In genomic region chr2:65056215-65056989, GRCh38 we compare ENCODE assay signal across 8 cellular contexts. TPM values are rescaled to one million over a fixed set of nuclear protein-coding genes. Genes with fewer than 3 reads are reported as not detected.
DNase-seq lines count a peak whose midpoint lies in the region; ATAC-seq and TF ChIP-seq lines count a peak whose summit lies in the region.

A gene with protein sequence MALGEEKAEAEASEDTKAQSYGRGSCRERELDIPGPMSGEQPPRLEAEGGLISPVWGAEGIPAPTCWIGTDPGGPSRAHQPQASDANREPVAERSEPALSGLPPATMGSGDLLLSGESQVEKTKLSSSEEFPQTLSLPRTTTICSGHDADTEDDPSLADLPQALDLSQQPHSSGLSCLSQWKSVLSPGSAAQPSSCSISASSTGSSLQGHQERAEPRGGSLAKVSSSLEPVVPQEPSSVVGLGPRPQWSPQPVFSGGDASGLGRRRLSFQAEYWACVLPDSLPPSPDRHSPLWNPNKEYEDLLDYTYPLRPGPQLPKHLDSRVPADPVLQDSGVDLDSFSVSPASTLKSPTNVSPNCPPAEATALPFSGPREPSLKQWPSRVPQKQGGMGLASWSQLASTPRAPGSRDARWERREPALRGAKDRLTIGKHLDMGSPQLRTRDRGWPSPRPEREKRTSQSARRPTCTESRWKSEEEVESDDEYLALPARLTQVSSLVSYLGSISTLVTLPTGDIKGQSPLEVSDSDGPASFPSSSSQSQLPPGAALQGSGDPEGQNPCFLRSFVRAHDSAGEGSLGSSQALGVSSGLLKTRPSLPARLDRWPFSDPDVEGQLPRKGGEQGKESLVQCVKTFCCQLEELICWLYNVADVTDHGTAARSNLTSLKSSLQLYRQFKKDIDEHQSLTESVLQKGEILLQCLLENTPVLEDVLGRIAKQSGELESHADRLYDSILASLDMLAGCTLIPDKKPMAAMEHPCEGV (plus strand): TSS chr2:65056416. CDS start chr2:65069445, 13,029 bp downstream.

- ATAC-seq in GM19395 (IDR thresholded peaks at IDR 0.05; ENCODE audit: unreplicated experiment) (peak; percentile 86), HG03558 (IDR thresholded peaks at IDR 0.05; ENCODE audit: extremely low read depth, unreplicated experiment) (peak; percentile 67), left lobe of liver (peak; percentile 97)

- DNase-seq in CD14-positive monocyte (ENCODE audit: low spot score) (peak; percentile 96), NCI-H748 (lab: John Stamatoyannopoulos, UW; ENCODE audit: unreplicated experiment) (peak; percentile 95), left lobe of liver (ENCODE audit: low spot score) (peak; percentile 98)
- DNase-seq in activated CD4-positive, alpha-beta T cell treated with anti-CD3 and anti-CD28 coated beads, Interleukin-2, amount 50 U/mL, for 24 hours (ENCODE audit: low read depth in 1 of 2, low spot score in 1 of 2) = peak; percentile 88 to 95
- peak; percentile 96 to 97 for DNase-seq in stimulated activated CD4-positive, alpha-beta T cell treated with anti-CD3 and anti-CD28 coated beads, Interleukin-2, amount 100 ng/mL, for 24 hours

- H3K27me3 Mint-ChIP-seq in CD14-positive monocyte (ENCODE audit: low read depth in 3 of 3) = peaks cover 0 to 2% (median 1%) of the 10 kb centered on the region in 3 donors
- no peaks in the 10 kb centered on the region for H3K27me3 Mint-ChIP-seq in dendritic cell treated with granulocyte-macrophage colony-stimulating factor and Interleukin-4, amounts not matched to agents 40 ng/mL and 50 ng/mL, for 4 days

- H3K4me1 Mint-ChIP-seq in CD14-positive monocyte = peaks cover 60% of the 10 kb centered on the region
- peaks cover 61% of the 10 kb centered on the region for H3K4me1 Mint-ChIP-seq in dendritic cell treated with granulocyte-macrophage colony-stimulating factor and Interleukin-4, amounts not matched to agents 40 ng/mL and 50 ng/mL, for 4 days (ENCODE audit: low read depth)

- peaks cover 0 to 4% of the 10 kb centered on the region in 2 donors for H3K36me3 Mint-ChIP-seq in CD14-positive monocyte
- peaks cover 27% of the 10 kb centered on the region for H3K36me3 Mint-ChIP-seq in dendritic cell treated with granulocyte-macrophage colony-stimulating factor and Interleukin-4, amounts not matched to agents 40 ng/mL and 50 ng/mL, for 4 days (ENCODE audit: low read depth)

- no peak for TF ChIP-seq CTCF in CD14-positive monocyte (IDR thresholded peaks at IDR 0.05)

- peak within 1 kb of the TSS; percentile 97 to 99 for H3K4me3 Mint-ChIP-seq in CD14-positive monocyte
- peak within 1 kb of the TSS; percentile 96 for H3K4me3 Mint-ChIP-seq in dendritic cell treated with granulocyte-macrophage colony-stimulating factor and Interleukin-4, amounts not matched to agents 40 ng/mL and 50 ng/mL, for 4 days

- peaks cover 0 to 2% (median 0%) of the 10 kb centered on the region in 7 donors for H3K9me3 Mint-ChIP-seq in CD14-positive monocyte
- H3K9me3 Mint-ChIP-seq in dendritic cell treated with granulocyte-macrophage colony-stimulating factor and Interleukin-4, amounts not matched to agents 40 ng/mL and 50 ng/mL, for 4 days = no peaks in the 10 kb centered on the region

- intact Hi-C loops in CD14-positive monocyte (cut with micrococcal nuclease) = no loop called here
- intact Hi-C loops in dendritic cell treated with granulocyte-macrophage colony-stimulating factor and Interleukin-4, amounts not matched to agents 40 ng/mL and 50 ng/mL, for 4 days (cut with micrococcal nuclease) = loop anchor here (2.0 kb wide), 1 partner anchor 74 kb away; the partner anchor contains the start of gene RAB1A

- peak within 1 kb of the TSS; percentile 82 to 95 (median 92) for H3K27ac Mint-ChIP-seq in CD14-positive monocyte
- H3K27ac Mint-ChIP-seq in dendritic cell treated with granulocyte-macrophage colony-stimulating factor and Interleukin-4, amounts not matched to agents 40 ng/mL and 50 ng/mL, for 4 days = peak within 1 kb of the TSS; percentile 94

RNA-seq across cellular contexts. Expression of the gene that starts here (rescaled TPM):
- 1 to 10 TPM; 2.5 to 2.8 TPM for polyA plus RNA-seq in CD14-positive monocyte
- 2.2 TPM for total RNA-seq in left lobe of liver

Comparison
In these comparisons a context has a peak if more than half of its experiments do, and no peak if none do; other contexts are left out.
1. Peak in every context shown above with its lines: DNase-seq and ATAC-seq.